ENCODE assay signal across 8 cellular contexts in the genomic region with DNA sequence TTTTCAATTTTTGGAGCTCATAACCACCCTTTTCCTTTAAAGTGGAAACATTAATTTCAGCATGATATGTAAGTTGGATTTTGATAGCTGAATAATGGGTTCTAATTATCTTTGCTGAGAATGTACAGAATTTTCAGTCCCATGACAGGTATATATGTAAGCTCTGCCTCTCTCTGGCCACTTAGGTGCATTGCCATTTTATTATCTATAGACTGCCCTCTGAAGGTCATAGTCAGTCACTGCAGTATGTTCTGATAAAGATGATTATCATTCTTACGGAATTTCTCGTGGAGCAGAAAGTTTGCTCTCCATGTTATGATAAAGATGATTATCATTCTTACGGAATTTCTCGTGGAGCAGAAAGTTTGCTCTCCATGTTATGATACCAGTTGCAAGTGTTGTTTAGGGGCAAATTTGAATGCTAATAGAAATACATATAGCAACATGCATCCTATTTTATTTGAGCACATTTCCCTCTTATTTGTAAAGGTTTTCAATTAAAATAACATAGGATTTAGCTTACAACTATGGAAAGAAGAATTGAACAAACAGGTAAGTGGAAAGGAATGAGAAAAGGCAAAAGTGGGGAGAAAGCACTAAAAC. TPM values are rescaled to one million over a fixed set of nuclear protein-coding genes. Genes with fewer than 3 reads are reported as not detected.
DNase-seq lines count a peak whose midpoint lies in the region; ATAC-seq, FAIRE-seq and TF ChIP-seq lines count a peak whose summit lies in the region.

No MANE protein-coding gene starts in this region.

- no peak overlapping the region for H3K27ac ChIP-seq in Panc1 (ENCODE audit: low read length)
- no peak overlapping the region for H3K27ac ChIP-seq in endothelial cell of umbilical vein (ENCODE audit: insufficient read depth, low read depth, low read length)

- no peak overlapping the region for H3K4me3 ChIP-seq in Panc1 (ENCODE audit: low read depth in 2 of 2, low read length in 2 of 2)
- H3K4me3 ChIP-seq in endothelial cell of umbilical vein (replicated peaks in 1 of 3; ENCODE audit: insufficient read depth in 1 of 3, low read depth in 1 of 3, low read length in 3 of 3), result no peak overlapping the region

- in situ Hi-C loops in Panc1 (cut with HindIII; ENCODE audit: low pct_unique_long_range_greater_than_20kb, low sequenced_read_pairs), result no loop called here

- no peak overlapping the region for H3K4me2 ChIP-seq in endothelial cell of umbilical vein (ENCODE audit: insufficient read depth, low read length)

- POLR2A ChIA-PET in Panc1 (lab: Charles Lee) (no interaction called here), endothelial cell of umbilical vein (lab: Charles Lee) (no interaction called here)

- H3K36me3 Mint-ChIP-seq in natural killer cell (no peaks in the 10 kb centered on the region), osteocyte (ENCODE audit: unreplicated experiment) (no peaks in the 10 kb centered on the region)
- no peaks in the 10 kb centered on the region for H3K36me3 Mint-ChIP-seq in natural killer cell treated with Interleukin-12 subunit alpha and Interleukin-12 subunit beta and Interleukin-15 and Interleukin-18, amount 100 ng/mL, for 72 hours

- H3K27me3 ChIP-seq in Panc1 (ENCODE audit: control insufficient read depth, insufficient read depth, low read length), result peaks cover 5% of the 10 kb centered on the region
- H3K27me3 ChIP-seq in endothelial cell of umbilical vein (ENCODE audit: control insufficient read depth in 2 of 2, insufficient read depth in 2 of 2, low read length in 2 of 2), result peaks cover 12 to 42% of the 10 kb centered on the region in 2 experiments

- no peaks in the 10 kb centered on the region for H3K4me1 Mint-ChIP-seq in natural killer cell
- H3K4me1 Mint-ChIP-seq in natural killer cell treated with Interleukin-12 subunit alpha and Interleukin-12 subunit beta and Interleukin-15 and Interleukin-18, amount 100 ng/mL, for 72 hours (ENCODE audit: low read depth in 2 of 2), result no peaks in the 10 kb centered on the region
- peaks cover 9% of the 10 kb centered on the region for H3K4me1 Mint-ChIP-seq in osteocyte (ENCODE audit: unreplicated experiment)

- DNase-seq in natural killer cell (no peak), HuH-7 (ENCODE audit: low spot score) (peak; percentile 59), Panc1 (ENCODE audit: low read depth, low spot score) (no peak), endothelial cell of umbilical vein (ENCODE audit: low read depth, low spot score) (peak; percentile 40), osteocyte (ENCODE audit: extremely low spot score, unreplicated experiment) (no peak), GOT3 (lab: John Stamatoyannopoulos, UW) (no peak)
- DNase-seq in natural killer cell treated with Interleukin-12 subunit alpha and Interleukin-12 subunit beta and Interleukin-15 and Interleukin-18, amount 100 ng/mL, for 72 hours (ENCODE audit: low spot score), result no peak

- no peak for TF ChIP-seq POLR2A in endothelial cell of umbilical vein (IDR thresholded peaks at IDR 0.05; ENCODE audit: low read depth, low read length)

- H3K9me3 ChIP-seq in Panc1 (ENCODE audit: control insufficient read depth, insufficient read depth, low read depth, low read length) (no peaks in the 10 kb centered on the region), endothelial cell of umbilical vein (replicated peaks; ENCODE audit: control insufficient read depth, insufficient read depth, low read length) (no peaks in the 10 kb centered on the region)

- dilution Hi-C loops in endothelial cell of umbilical vein (cut with MboI; ENCODE audit: extremely low pct_ligation_motif_present, low sequenced_read_pairs), result no loop called here

- intact Hi-C loops in natural killer cell (cut with micrococcal nuclease), result no loop called here
- intact Hi-C loops in Panc1 (cut with micrococcal nuclease; ENCODE audit: unreplicated experiment), result loop anchor here (1.0 to 10.0 kb wide), 2 partner anchors 105 to 132 kb away; no protein-coding TSS in a partner anchor
- intact Hi-C loops in endothelial cell of umbilical vein (cut with micrococcal nuclease), result loop anchor here (2.0 to 5.0 kb wide), 2 partner anchors 104 to 136 kb away; no protein-coding TSS in a partner anchor

- H3K9me3 Mint-ChIP-seq in natural killer cell, result no peaks in the 10 kb centered on the region
- H3K9me3 Mint-ChIP-seq in natural killer cell treated with Interleukin-12 subunit alpha and Interleukin-12 subunit beta and Interleukin-15 and Interleukin-18, amount 100 ng/mL, for 72 hours, result no peaks in the 10 kb centered on the region
- H3K9me3 Mint-ChIP-seq in osteocyte (ENCODE audit: unreplicated experiment), result no peaks in the 10 kb centered on the region

- BruUV-seq in Panc1 (replicated peaks; lab: Mats Ljungman, UMichigan) (no TSS peak), endothelial cell of umbilical vein (replicated peaks; lab: Mats Ljungman, UMichigan) (no TSS peak)

- FAIRE-seq in endothelial cell of umbilical vein (lab: Jason Lieb, UNC), result peak; percentile 77

- H3K27ac Mint-ChIP-seq in natural killer cell, result no peak overlapping the region
- H3K27ac Mint-ChIP-seq in natural killer cell treated with Interleukin-12 subunit alpha and Interleukin-12 subunit beta and Interleukin-15 and Interleukin-18, amount 100 ng/mL, for 72 hours, result no peak overlapping the region
- no peak overlapping the region for H3K27ac Mint-ChIP-seq in osteocyte (ENCODE audit: unreplicated experiment)

- H2AFZ ChIP-seq in endothelial cell of umbilical vein (ENCODE audit: low read depth, low read length), result no peak overlapping the region

- ATAC-seq in natural killer cell, result peak; percentile 49 to 66 (median 59)
- ATAC-seq in natural killer cell treated with Interleukin-12 subunit alpha and Interleukin-12 subunit beta and Interleukin-15 and Interleukin-18, amount 100 ng/mL, for 72 hours, result no peak
- peak; percentile 100 for ATAC-seq in GM21723 (IDR thresholded peaks at IDR 0.05; ENCODE audit: unreplicated experiment)
- ATAC-seq in Panc1, result peak; percentile 79

- H3K9ac ChIP-seq in endothelial cell of umbilical vein (replicated peaks; ENCODE audit: extremely low read depth, insufficient read depth, low read length), result no peak overlapping the region

- H4K20me1 ChIP-seq in endothelial cell of umbilical vein (replicated peaks; ENCODE audit: control insufficient read depth, extremely low read depth, insufficient read depth, low read length), result no peaks in the 10 kb centered on the region

- H3K36me3 ChIP-seq in Panc1 (ENCODE audit: control insufficient read depth, insufficient read depth, low read length) (no peaks in the 10 kb centered on the region), endothelial cell of umbilical vein (ENCODE audit: control insufficient read depth in 2 of 2, extremely low read depth in 1 of 2, insufficient read depth in 2 of 2, low read length in 2 of 2) (no peaks in the 10 kb centered on the region)

- TF ChIP-seq CTCF in natural killer cell (IDR thresholded peaks at IDR 0.05) (peak; percentile 31), Panc1 (IDR thresholded peaks at IDR 0.05) (peak; percentile 75), endothelial cell of umbilical vein (IDR thresholded peaks at IDR 0.05; ENCODE audit: extremely low read depth in 1 of 2, insufficient read depth in 1 of 2, low read depth in 1 of 2, low read length in 2 of 2) (peak; percentile 53 to 59), osteocyte (IDR thresholded peaks at IDR 0.05) (peak; percentile 80)

- H3K4me3 Mint-ChIP-seq in natural killer cell (no peak overlapping the region), osteocyte (ENCODE audit: unreplicated experiment) (no peak overlapping the region)
- no peak overlapping the region for H3K4me3 Mint-ChIP-seq in natural killer cell treated with Interleukin-12 subunit alpha and Interleukin-12 subunit beta and Interleukin-15 and Interleukin-18, amount 100 ng/mL, for 72 hours

- H3K4me1 ChIP-seq in Panc1 (ENCODE audit: control insufficient read depth, insufficient read depth, low read length) (no peaks in the 10 kb centered on the region), endothelial cell of umbilical vein (ENCODE audit: control insufficient read depth, extremely low read depth, insufficient read depth, low read length) (no peaks in the 10 kb centered on the region)

- H3K27me3 Mint-ChIP-seq in natural killer cell (ENCODE audit: low read depth in 2 of 2), result no peaks in the 10 kb centered on the region
- no peaks in the 10 kb centered on the region for H3K27me3 Mint-ChIP-seq in natural killer cell treated with Interleukin-12 subunit alpha and Interleukin-12 subunit beta and Interleukin-15 and Interleukin-18, amount 100 ng/mL, for 72 hours
- H3K27me3 Mint-ChIP-seq in osteocyte (ENCODE audit: unreplicated experiment), result peaks cover 67% of the 10 kb centered on the region

- H3K9me1 ChIP-seq in endothelial cell of umbilical vein (replicated peaks; ENCODE audit: control insufficient read depth, extremely low read depth, insufficient read depth, low read length), result no peaks in the 10 kb centered on the region

- H3K79me2 ChIP-seq in endothelial cell of umbilical vein (ENCODE audit: control insufficient read depth, insufficient read depth, low read length), result no peaks in the 10 kb centered on the region

- CTCF ChIA-PET in Panc1 (lab: Charles Lee) (interaction anchor here (0.6 to 1.5 kb wide), 4 partner anchors 105 to 475 kb away, joined by 3 to 9 read pairs (median 6); no protein-coding TSS in a partner anchor), endothelial cell of umbilical vein (lab: Charles Lee) (interaction anchor here (0.6 to 3.4 kb wide), 49 partner anchors 8 to 1150 kb away, joined by 3 to 24 read pairs (median 4); partner anchors contain the start of gene ANKRD17)

RNA-seq across cellular contexts. Expression of gene AFP, which starts 10.4 kb away (rescaled TPM):
- total RNA-seq in natural killer cell (not detected), Panc1 (2021; ENCODE audit: unreplicated experiment) (1.3 TPM), endothelial cell of umbilical vein (not detected in 2 replicates), osteocyte (not detected in 2 replicates)
- not detected for total RNA-seq in natural killer cell treated with Interleukin-12 subunit alpha and Interleukin-12 subunit beta and Interleukin-15 and Interleukin-18, amount 100 ng/mL, for 72 hours
- polyA plus RNA-seq in Panc1 (2012; ENCODE audit: insufficient read length), result not detected
- not detected in 2 replicates for polyA plus RNA-seq in endothelial cell of umbilical vein
- not detected in 2 replicates for polyA plus RNA-seq in endothelial cell of umbilical vein (2011; cell fraction: cytosol; rRNA removed)
- polyA plus RNA-seq in endothelial cell of umbilical vein (2011; cell fraction: nucleus; rRNA removed), result 0.46 TPM in 1 of 2 replicates, not detected in the other
- polyA plus RNA-seq in endothelial cell of umbilical vein (2012), result 0.20 and 0.67 TPM in 2 replicates
- polyA minus RNA-seq in endothelial cell of umbilical vein, result not detected in 2 replicates
- not detected for polyA minus RNA-seq in endothelial cell of umbilical vein (2011; cell fraction: cytosol; rRNA and poly(A)+ RNA removed)
- polyA minus RNA-seq in endothelial cell of umbilical vein (2011; cell fraction: nucleus; rRNA and poly(A)+ RNA removed), result not detected in 2 replicates

RNA-seq across cellular contexts. Expression of gene AFM, which starts 35.1 kb away (rescaled TPM):
- total RNA-seq in natural killer cell (not detected), Panc1 (2021; ENCODE audit: unreplicated experiment) (not detected), endothelial cell of umbilical vein (not detected in 2 replicates), osteocyte (not detected in 2 replicates)
- not detected for total RNA-seq in natural killer cell treated with Interleukin-12 subunit alpha and Interleukin-12 subunit beta and Interleukin-15 and Interleukin-18, amount 100 ng/mL, for 72 hours
- not detected for polyA plus RNA-seq in Panc1 (2012; ENCODE audit: insufficient read length)
- polyA plus RNA-seq in endothelial cell of umbilical vein, result not detected in 2 replicates
- not detected in 2 replicates for polyA plus RNA-seq in endothelial cell of umbilical vein (2011; cell fraction: cytosol; rRNA removed)
- polyA plus RNA-seq in endothelial cell of umbilical vein (2011; cell fraction: nucleus; rRNA removed), result not detected in 2 replicates
- not detected in 2 replicates for polyA plus RNA-seq in endothelial cell of umbilical vein (2012)
- not detected in 2 replicates for polyA minus RNA-seq in endothelial cell of umbilical vein
- polyA minus RNA-seq in endothelial cell of umbilical vein (2011; cell fraction: cytosol; rRNA and poly(A)+ RNA removed), result not detected
- not detected in 2 replicates for polyA minus RNA-seq in endothelial cell of umbilical vein (2011; cell fraction: nucleus; rRNA and poly(A)+ RNA removed)

RNA-seq across cellular contexts. Expression of gene ALB, which starts 42.4 kb away (rescaled TPM):
- total RNA-seq in natural killer cell, result not detected
- total RNA-seq in natural killer cell treated with Interleukin-12 subunit alpha and Interleukin-12 subunit beta and Interleukin-15 and Interleukin-18, amount 100 ng/mL, for 72 hours, result not detected
- total RNA-seq in Panc1 (2021; ENCODE audit: unreplicated experiment), result 21.3 TPM
- polyA plus RNA-seq in Panc1 (2012; ENCODE audit: insufficient read length), result not detected
- total RNA-seq in endothelial cell of umbilical vein, result not detected in 2 replicates
- polyA plus RNA-seq in endothelial cell of umbilical vein, result not detected in 2 replicates
- polyA plus RNA-seq in endothelial cell of umbilical vein (2011; cell fraction: cytosol; rRNA removed), result not detected in 2 replicates
- polyA plus RNA-seq in endothelial cell of umbilical vein (2011; cell fraction: nucleus; rRNA removed), result 0.41 and 1.1 TPM in 2 replicates
- 1.5 and 2.1 TPM in 2 replicates for polyA plus RNA-seq in endothelial cell of umbilical vein (2012)
- 0.83 TPM in 1 of 2 replicates, not detected in the other for polyA minus RNA-seq in endothelial cell of umbilical vein
- polyA minus RNA-seq in endothelial cell of umbilical vein (2011; cell fraction: cytosol; rRNA and poly(A)+ RNA removed), result not detected
- polyA minus RNA-seq in endothelial cell of umbilical vein (2011; cell fraction: nucleus; rRNA and poly(A)+ RNA removed), result not detected in 2 replicates
- total RNA-seq in osteocyte, result not detected in 2 replicates

Comparison
In these comparisons a context has a peak if more than half of its experiments do, and no peak if none do; other contexts are left out.
1. ATAC-seq: peak in natural killer cell (3 of 3), GM21723 (single experiment) and Panc1 (single experiment); none in natural killer cell treated with Interleukin-12 subunit alpha and Interleukin-12 subunit beta and Interleukin-15 and Interleukin-18, amount 100 ng/mL, for 72 hours (0 of 2).
2. DNase-seq: peak in HuH-7 (single experiment) and endothelial cell of umbilical vein (single experiment); none in natural killer cell (single experiment), natural killer cell treated with Interleukin-12 subunit alpha and Interleukin-12 subunit beta and Interleukin-15 and Interleukin-18, amount 100 ng/mL, for 72 hours (single experiment), Panc1 (single experiment), osteocyte (single experiment) and GOT3 (single experiment).
3. RNA of gene ALB, which starts 42.4 kb away (total RNA-seq): 21.3 TPM in Panc1 (single experiment); not detected in natural killer cell treated with Interleukin-12 subunit alpha and Interleukin-12 subunit beta and Interleukin-15 and Interleukin-18, amount 100 ng/mL, for 72 hours, not detected in natural killer cell, not detected in endothelial cell of umbilical vein and not detected in osteocyte; every median in the first group is over 10 times any median in the second.
4. Peak in every context shown above with its lines, with median percentiles within 50 percentile points of each other: CTCF ChIP-seq.